In the genomic region with DNA sequence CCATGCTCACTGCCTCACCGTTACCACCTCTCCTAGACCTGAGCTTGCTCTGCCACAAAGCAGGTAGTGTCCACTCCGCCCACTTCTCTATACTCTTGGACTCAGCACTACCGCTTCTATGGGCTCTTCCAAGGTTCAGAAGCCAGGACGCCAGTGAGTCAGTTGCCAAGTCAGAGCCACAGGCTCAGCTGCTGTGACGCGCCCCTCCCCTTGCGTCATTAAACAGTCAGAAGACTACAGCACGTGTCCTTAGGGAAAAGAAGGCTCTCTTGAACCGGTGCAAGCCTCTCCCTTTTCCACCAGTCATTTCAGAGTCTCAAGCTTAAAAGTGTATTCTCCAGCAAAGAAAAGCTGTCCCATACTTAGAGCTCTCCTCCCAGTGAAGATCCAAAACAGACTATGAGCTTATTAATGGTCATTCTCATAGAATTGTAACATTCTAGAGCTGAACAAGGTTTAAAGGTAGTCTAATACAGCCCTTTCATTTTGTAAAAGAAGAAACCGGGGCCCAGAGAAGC, we compare ENCODE assay signal across 1 cellular context.
TF ChIP-seq lines count a peak whose summit lies in the region.

No MANE protein-coding gene starts in this region.

TF ChIP-seq in HCT116, 20 proteins besides CTCF, POLR2A, EP300 and RAD21 (continued from another document):
- TF ChIP-seq SRF (IDR thresholded peaks at IDR 0.05; ENCODE audit: low read depth): no peak; the same call in 1 of the 2 replicates
- peak; percentile 65 for TF ChIP-seq FOSL1 (IDR thresholded peaks at IDR 0.05; ENCODE audit: low read depth)
- no peak for TF ChIP-seq ZFX (IDR thresholded peaks at IDR 0.05)
- TF ChIP-seq EZH2 (IDR thresholded peaks at IDR 0.05): no peak
- peak; percentile 85 for TF ChIP-seq CEBPB (IDR thresholded peaks at IDR 0.05; ENCODE audit: low read depth)
- peak; percentile 89 for TF ChIP-seq SIN3A (IDR thresholded peaks at IDR 0.05; ENCODE audit: low read depth)
- TF ChIP-seq JUND (IDR thresholded peaks at IDR 0.05): peak; percentile 77
- no peak for TF ChIP-seq EZH2phosphoT487 (IDR thresholded peaks at IDR 0.05; ENCODE audit: borderline replicate concordance)
- TF ChIP-seq TCF7L2 (IDR thresholded peaks at IDR 0.05; ENCODE audit: borderline replicate concordance, extremely low read depth, insufficient read depth, insufficient read length): peak; percentile 38
